Comparison of ENCODE assay signal across 8 cellular contexts in genomic region chr2:148926291-148926961, GRCh38. TPM values are rescaled to one million over a fixed set of nuclear protein-coding genes. Genes with fewer than 3 reads are reported as not detected.
DNase-seq lines count a peak whose midpoint lies in the region; ATAC-seq and TF ChIP-seq lines count a peak whose summit lies in the region.

No MANE protein-coding gene starts in this region.

- peak overlapping the region; percentile 82 for H3K4me3 Mint-ChIP-seq in T-helper 1 cell treated with Interleukin-12 subunit alpha and Interleukin-12 subunit beta and Interleukin-4 antibody, amounts not matched to agents 30 μg/mL and 1 μg/mL, for 36 hours
- no peak overlapping the region for H3K4me3 Mint-ChIP-seq in brain

- H3K9me3 Mint-ChIP-seq in T-helper 1 cell treated with Interleukin-12 subunit alpha and Interleukin-12 subunit beta and Interleukin-4 antibody, amounts not matched to agents 30 μg/mL and 1 μg/mL, for 36 hours = no peaks in the 10 kb centered on the region
- no peaks in the 10 kb centered on the region for H3K9me3 Mint-ChIP-seq in brain

- no peaks in the 10 kb centered on the region for H3K27me3 Mint-ChIP-seq in T-helper 1 cell treated with Interleukin-12 subunit alpha and Interleukin-12 subunit beta and Interleukin-4 antibody, amounts not matched to agents 30 μg/mL and 1 μg/mL, for 36 hours (ENCODE audit: low read depth)
- no peaks in the 10 kb centered on the region for H3K27me3 Mint-ChIP-seq in brain

- H3K4me1 Mint-ChIP-seq in T-helper 1 cell treated with Interleukin-12 subunit alpha and Interleukin-12 subunit beta and Interleukin-4 antibody, amounts not matched to agents 30 μg/mL and 1 μg/mL, for 36 hours (ENCODE audit: low read depth) = peaks cover 24% of the 10 kb centered on the region
- H3K4me1 Mint-ChIP-seq in brain = peaks cover 97% of the 10 kb centered on the region

- ATAC-seq in GM19397 (IDR thresholded peaks at IDR 0.05; ENCODE audit: unreplicated experiment) (peak; percentile 68), HG03469 (IDR thresholded peaks at IDR 0.05; ENCODE audit: unreplicated experiment) (peak; percentile 81)

- DNase-seq in COLO668 (lab: John Stamatoyannopoulos, UW; ENCODE audit: unreplicated experiment) (peak; percentile 37), left kidney (ENCODE audit: low read depth, low spot score) (peak; percentile 78), NCI-H187 treated with DMSO at 0.1 percent for 48 hours (lab: John Stamatoyannopoulos, UW) (no peak)
- peak; percentile 23 to 33 for DNase-seq in stimulated activated CD8-positive, alpha-beta memory T cell treated with anti-CD3 and anti-CD28 coated beads, Interleukin-15, amount 100 ng/mL, for 48 hours (ENCODE audit: low read depth in 2 of 2)

- H3K27ac Mint-ChIP-seq in T-helper 1 cell treated with Interleukin-12 subunit alpha and Interleukin-12 subunit beta and Interleukin-4 antibody, amounts not matched to agents 30 μg/mL and 1 μg/mL, for 36 hours = peak overlapping the region; percentile 92
- H3K27ac Mint-ChIP-seq in brain = peak overlapping the region in 4 of 5 experiments; percentile 22 to 74 (median 68)

- H3K36me3 Mint-ChIP-seq in T-helper 1 cell treated with Interleukin-12 subunit alpha and Interleukin-12 subunit beta and Interleukin-4 antibody, amounts not matched to agents 30 μg/mL and 1 μg/mL, for 36 hours (ENCODE audit: low read depth) = peaks cover 8% of the 10 kb centered on the region
- H3K36me3 Mint-ChIP-seq in brain = peaks cover 62% of the 10 kb centered on the region

- TF ChIP-seq CTCF in brain (conservative IDR thresholded peaks at IDR 0.05) = peak; percentile 39 to 67

RNA-seq across cellular contexts. Expression of gene KIF5C, which starts 51.4 kb away (rescaled TPM):
- polyA plus RNA-seq in brain (ENCODE audit: insufficient read depth, low read depth, low replicate concordance) = 93.6 TPM
